In the genomic region with DNA sequence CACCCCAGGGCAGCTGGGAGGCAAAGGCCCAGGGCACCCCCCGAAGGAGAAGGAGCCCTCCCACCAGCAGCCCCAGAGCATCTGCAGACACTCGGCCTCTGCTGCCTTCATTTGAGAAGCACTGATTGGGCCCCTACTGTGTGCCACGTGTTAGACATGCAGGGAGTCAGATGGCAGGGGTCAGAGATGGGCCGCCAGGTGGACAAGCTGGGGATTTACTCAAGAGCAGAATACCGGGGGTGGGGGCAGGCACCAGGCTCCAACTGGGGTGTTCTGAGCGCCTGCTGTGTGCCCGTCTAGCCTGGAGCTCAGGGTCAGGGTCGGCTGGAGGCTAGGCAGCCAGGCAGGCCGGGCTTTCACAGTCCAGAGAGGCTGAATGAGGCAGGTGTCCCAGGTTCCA, we compare ENCODE assay signal across 2 cellular contexts.
A peak's percentile ranks its signal among the peaks of the same experiment; 100 is the strongest.
TF ChIP-seq lines count a peak whose summit lies in the region.

No MANE protein-coding gene starts in this region.

TF ChIP-seq in HCT116, 20 proteins besides CTCF, POLR2A, EP300 and RAD21:
- TF ChIP-seq POLR2AphosphoS5 (IDR thresholded peaks at IDR 0.05; ENCODE audit: low read depth, low read length): no peak
- TF ChIP-seq EZH2phosphoT487 (IDR thresholded peaks at IDR 0.05; ENCODE audit: borderline replicate concordance): no peak
- no peak for TF ChIP-seq CEBPB (IDR thresholded peaks at IDR 0.05; ENCODE audit: low read depth)
- no peak for TF ChIP-seq ATF3 (IDR thresholded peaks at IDR 0.05)
- TF ChIP-seq YY1 (IDR thresholded peaks at IDR 0.05; ENCODE audit: extremely low read depth, insufficient replicate concordance, low read depth, low read length): no peak
- TF ChIP-seq FOSL1 (IDR thresholded peaks at IDR 0.05; ENCODE audit: low read depth): no peak

TF ChIP-seq in H1, 55 proteins besides CTCF, POLR2A, EP300 and RAD21:
- TF ChIP-seq, protein P1, sequence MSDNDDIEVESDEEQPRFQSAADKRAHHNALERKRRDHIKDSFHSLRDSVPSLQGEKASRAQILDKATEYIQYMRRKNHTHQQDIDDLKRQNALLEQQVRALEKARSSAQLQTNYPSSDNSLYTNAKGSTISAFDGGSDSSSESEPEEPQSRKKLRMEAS (IDR thresholded peaks at IDR 0.05): peak; percentile 53
- TF ChIP-seq CHD2 (IDR thresholded peaks at IDR 0.05; ENCODE audit: low read length): no peak
- no peak for TF ChIP-seq BCL11A (IDR thresholded peaks at IDR 0.05; ENCODE audit: low read depth in 2 of 2, low read length in 2 of 2)
